8 cellular contexts compared by ENCODE assay signal in the genomic region with DNA sequence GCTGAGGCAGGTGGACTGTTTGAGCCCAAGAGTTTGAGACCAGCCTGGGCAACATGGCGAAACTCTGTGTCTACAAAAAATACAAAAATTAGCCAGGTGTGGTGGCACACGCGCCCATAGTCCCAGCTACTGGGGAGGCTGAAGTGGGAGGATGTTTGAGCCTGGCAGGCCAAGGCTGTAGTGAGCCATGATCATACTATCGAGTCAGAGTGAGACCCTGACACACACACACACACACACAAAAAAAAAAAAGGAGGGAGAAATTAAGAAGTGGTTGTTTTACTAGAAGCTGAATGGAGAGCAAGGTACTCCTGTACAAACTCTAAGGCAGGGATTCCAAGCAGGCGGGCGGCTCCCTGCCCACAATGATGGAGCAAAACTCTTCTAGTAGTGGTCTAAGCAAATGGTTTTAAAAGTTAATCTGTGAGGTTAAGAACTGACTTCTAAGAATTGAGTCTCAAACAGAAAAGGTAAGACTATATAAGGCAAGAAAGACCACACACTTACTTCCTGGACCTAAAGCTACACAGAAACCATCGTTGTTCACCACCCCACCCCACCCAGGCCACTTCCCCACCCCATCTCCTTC. TPM values are rescaled to one million over a fixed set of nuclear protein-coding genes. Genes with fewer than 3 reads are reported as not detected.
DNase-seq lines count a peak whose midpoint lies in the region; ATAC-seq and TF ChIP-seq lines count a peak whose summit lies in the region.

No MANE protein-coding gene starts in this region.

- H3K27ac Mint-ChIP-seq in activated B cell treated with CpG ODN at 0.5 μM for 24 hours: peak overlapping the region; percentile 95

- H3K27me3 ChIP-seq in DND-41 (ENCODE audit: insufficient read depth, low read length, poor library complexity): no peaks in the 10 kb centered on the region
- no peaks in the 10 kb centered on the region for H3K27me3 ChIP-seq in mononuclear cell (ENCODE audit: insufficient read depth, low read length)

- H3K27me3 Mint-ChIP-seq in activated B cell treated with CpG ODN at 0.5 μM for 24 hours: no peaks in the 10 kb centered on the region

- H3K9me3 Mint-ChIP-seq in activated B cell treated with CpG ODN at 0.5 μM for 24 hours: no peaks in the 10 kb centered on the region

- DNase-seq in DND-41: peak; percentile 38
- DNase-seq in activated B cell treated with CpG ODN at 0.5 μM for 24 hours: no peak
- no peak for DNase-seq in germinal center (ENCODE audit: low spot score)
- no peak for DNase-seq in sciatic nerve (ENCODE audit: low spot score)
- DNase-seq in NCI-H2196 (lab: John Stamatoyannopoulos, UW; ENCODE audit: unreplicated experiment): no peak
- no peak for DNase-seq in CD1c-positive myeloid dendritic cell (ENCODE audit: extremely low spot score)

- peak overlapping the region; percentile 92; the same call in 1 of the 2 replicates for H3K4me2 ChIP-seq in DND-41 (ENCODE audit: insufficient read depth, low read length)

- ATAC-seq in DND-41 (ENCODE audit: insufficient read depth, low read depth) (peak; percentile 9; the same call in 1 of the 3 replicates), GM21576 (IDR thresholded peaks at IDR 0.05; ENCODE audit: unreplicated experiment) (peak; percentile 20), activated B cell treated with CpG ODN at 0.5 μM for 24 hours (ENCODE audit: low read depth) (no peak), sciatic nerve (no peak)

- intact Hi-C loops in activated B cell treated with CpG ODN at 0.5 μM for 24 hours (cut with micrococcal nuclease): loop anchor here (1.0 to 2.0 kb wide), 8 partner anchors 11 to 178 kb away; no protein-coding TSS in a partner anchor
- intact Hi-C loops in sciatic nerve (cut with DNase I): no loop called here

- H3K4me1 ChIP-seq in DND-41 (ENCODE audit: insufficient read depth, low read length): peaks cover 57% of the 10 kb centered on the region
- peaks cover 63% of the 10 kb centered on the region for H3K4me1 ChIP-seq in mononuclear cell (ENCODE audit: insufficient read depth, low read length)

- no peaks in the 10 kb centered on the region for H3K36me3 ChIP-seq in DND-41 (ENCODE audit: insufficient read depth, low read length)

- no peaks in the 10 kb centered on the region; the same call in 1 of the 2 replicates for H4K20me1 ChIP-seq in DND-41 (ENCODE audit: insufficient read depth, low read length)

- peak overlapping the region; percentile 3; the same call in 1 of the 2 replicates for H3K27ac ChIP-seq in DND-41 (ENCODE audit: low read length)

- CTCF ChIA-PET in activated B cell treated with CpG ODN at 0.5 μM for 24 hours (lab: Charles Lee): interaction anchor here (0.9 to 8.2 kb wide), 16 partner anchors 12 to 197 kb away, joined by 3 to 110 read pairs (median 6); no protein-coding TSS in a partner anchor

- POLR2A ChIA-PET in activated B cell treated with CpG ODN at 0.5 μM for 24 hours (lab: Charles Lee): interaction anchor here (0.5 to 9.3 kb wide), 27 partner anchors 12 to 1747 kb away, joined by 3 to 173 read pairs (median 7); no protein-coding TSS in a partner anchor

- H3K79me2 ChIP-seq in DND-41 (ENCODE audit: insufficient read depth, low read length): peaks cover 51% of the 10 kb centered on the region

- no peak overlapping the region for H2AFZ ChIP-seq in DND-41 (ENCODE audit: low read depth, low read length)

- H3K4me3 Mint-ChIP-seq in activated B cell treated with CpG ODN at 0.5 μM for 24 hours: peak overlapping the region; percentile 95

- H3K9ac ChIP-seq in DND-41 (ENCODE audit: low read depth, low read length): no peak overlapping the region; the same call in 1 of the 2 replicates

- peaks cover 17% of the 10 kb centered on the region for H3K36me3 Mint-ChIP-seq in activated B cell treated with CpG ODN at 0.5 μM for 24 hours (ENCODE audit: low read depth)

- H3K9me3 ChIP-seq in DND-41 (ENCODE audit: insufficient read depth, low read length, severe bottlenecking) (no peaks in the 10 kb centered on the region), mononuclear cell (ENCODE audit: low read depth, low read length) (no peaks in the 10 kb centered on the region)

- TF ChIP-seq CTCF in DND-41 (IDR thresholded peaks at IDR 0.05; ENCODE audit: borderline replicate concordance, extremely low read depth, low read length, poor library complexity, severe bottlenecking) (no peak), activated B cell treated with CpG ODN at 0.5 μM for 24 hours (IDR thresholded peaks at IDR 0.05) (no peak)

- H3K4me3 ChIP-seq in DND-41 (ENCODE audit: low read depth in 1 of 2, low read length in 2 of 2) (no peak overlapping the region), mononuclear cell (ENCODE audit: low read length) (peak overlapping the region; percentile 92)

- peaks cover 71% of the 10 kb centered on the region for H3K4me1 Mint-ChIP-seq in activated B cell treated with CpG ODN at 0.5 μM for 24 hours

RNA-seq across cellular contexts. Expression of a gene that starts 2.6 kb away (rescaled TPM):
- total RNA-seq in activated B cell treated with CpG ODN at 0.5 μM for 24 hours (154 and 185 TPM in 2 replicates), mononuclear cell (171 TPM), sciatic nerve (77.8 TPM)

Comparison
In these comparisons a context has a peak if more than half of its experiments do, and no peak if none do; other contexts are left out.
1. ATAC-seq: peak in DND-41 (single experiment) and GM21576 (single experiment); none in activated B cell treated with CpG ODN at 0.5 μM for 24 hours (single experiment) and sciatic nerve (single experiment).